Comparison of ENCODE assay signal across 15 cellular contexts in the genomic region with DNA sequence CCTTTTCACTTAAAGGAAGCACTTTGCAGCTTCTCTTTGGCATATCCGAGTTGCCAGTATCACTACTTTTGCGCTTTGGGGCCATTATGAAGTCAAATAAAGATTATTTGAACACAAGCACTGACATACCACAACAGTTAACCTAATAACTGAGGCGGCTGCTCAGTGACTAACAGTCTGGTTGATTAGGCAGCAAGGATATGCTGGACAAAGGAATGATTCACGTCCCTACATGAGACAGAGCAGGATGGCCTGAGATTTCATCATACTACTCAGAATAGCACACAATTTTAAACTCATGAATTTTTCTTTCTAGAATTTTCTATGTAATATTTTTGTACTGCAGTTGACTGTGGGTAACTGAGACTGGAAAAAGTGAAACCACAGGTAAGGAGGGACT. TPM values are rescaled to one million over a fixed set of nuclear protein-coding genes. Genes with fewer than 3 reads are reported as not detected.
DNase-seq lines count a peak whose midpoint lies in the region; ATAC-seq and TF ChIP-seq lines count a peak whose summit lies in the region.
"Had no signal": no experiment of that assay in that cellular context is flagged by ENCODE, and none has a peak within 500 bp of the region (broad histone marks: within the 10 kb centered on the region; RNA-seq: fewer than 3 reads in every experiment).

No MANE protein-coding gene starts in this region.

- H3K27me3 Mint-ChIP-seq in CD4-positive, alpha-beta T cell = peaks cover 12% of the 10 kb centered on the region

- DNase-seq in left cardiac atrium (peak; percentile 16), Right ventricle myocardium inferior (ENCODE audit: missing footprints) (no peak), SW480 (ENCODE audit: low spot score) (peak; percentile 83), fibroblast of the conjunctiva (ENCODE audit: low read depth) (peak; percentile 94), smooth muscle cell of the brain vasculature (ENCODE audit: low read depth, low spot score) (peak; percentile 36), NCI-H2227 (lab: John Stamatoyannopoulos, UW; ENCODE audit: unreplicated experiment) (no peak)
- DNase-seq in CD4-positive, alpha-beta T cell = no peak
- no peak for DNase-seq in stimulated activated CD4-positive, alpha-beta T cell treated with anti-CD3 and anti-CD28 coated beads, Interleukin-4, amount 100 ng/mL, for 24 hours
- DNase-seq: activated CD4-positive, alpha-beta T cell treated with anti-CD3 and anti-CD28 coated beads, Interleukin-2, amount 50 U/mL, for 1 hour; activated naive CD8-positive, alpha-beta T cell treated with anti-CD3 and anti-CD28 coated beads, Interleukin-2, amount 10 ng/mL, durations not matched to agents 7 days and 5 days; SJCRH30; small intestine had no signal

- no peak overlapping the region for H3K27ac Mint-ChIP-seq in CD4-positive, alpha-beta T cell
- H3K27ac Mint-ChIP-seq: activated naive CD8-positive, alpha-beta T cell treated with anti-CD3 and anti-CD28 coated beads, Interleukin-2, amount 10 ng/mL, durations not matched to agents 7 days and 5 days; B cell; memory B cell had no signal

- H3K4me1 Mint-ChIP-seq in CD4-positive, alpha-beta T cell (ENCODE audit: low read depth) = no peaks in the 10 kb centered on the region
- H3K4me1 Mint-ChIP-seq: activated naive CD8-positive, alpha-beta T cell treated with anti-CD3 and anti-CD28 coated beads, Interleukin-2, amount 10 ng/mL, durations not matched to agents 7 days and 5 days; B cell; memory B cell had no signal

- no peaks in the 10 kb centered on the region for H3K27me3 ChIP-seq in CD4-positive, alpha-beta T cell (ENCODE audit: control insufficient read depth, insufficient read depth, low read length)
- H3K27me3 ChIP-seq: esophagus muscularis mucosa, SJCRH30 had no signal

- no peaks in the 10 kb centered on the region for H3K36me3 Mint-ChIP-seq in CD4-positive, alpha-beta T cell (ENCODE audit: low read depth)
- H3K36me3 Mint-ChIP-seq: activated naive CD8-positive, alpha-beta T cell treated with anti-CD3 and anti-CD28 coated beads, Interleukin-2, amount 10 ng/mL, durations not matched to agents 7 days and 5 days; memory B cell had no signal

- no peaks in the 10 kb centered on the region for H3K9me3 ChIP-seq in CD4-positive, alpha-beta T cell (ENCODE audit: control insufficient read depth, low read length)
- H3K9me3 ChIP-seq: esophagus muscularis mucosa, SJCRH30 had no signal

- TF ChIP-seq CTCF in CD4-positive, alpha-beta T cell (IDR thresholded peaks at IDR 0.05) = no peak

- POLR2A ChIA-PET in CD4-positive, alpha-beta T cell (lab: Charles Lee) = no interaction called here

- no peak overlapping the region for H3K27ac ChIP-seq in CD4-positive, alpha-beta T cell (ENCODE audit: low read depth, low read length)
- H3K27ac ChIP-seq: esophagus muscularis mucosa, SJCRH30 had no signal

- CTCF ChIA-PET in CD4-positive, alpha-beta T cell (lab: Charles Lee) = no interaction called here

- intact Hi-C loops in left cardiac atrium (cut with DNase I) = no loop called here
- intact Hi-C loops in Right ventricle myocardium inferior (cut with DNase I) = no loop called here
- intact Hi-C loops in CD4-positive, alpha-beta T cell (cut with DNase I, micrococcal nuclease) = no loop called here

- H3K9me3 Mint-ChIP-seq in CD4-positive, alpha-beta T cell = no peaks in the 10 kb centered on the region
- H3K9me3 Mint-ChIP-seq: activated naive CD8-positive, alpha-beta T cell treated with anti-CD3 and anti-CD28 coated beads, Interleukin-2, amount 10 ng/mL, durations not matched to agents 7 days and 5 days; memory B cell had no signal

- ATAC-seq in left cardiac atrium (peak in 1 of 2 donors; percentile 97), Right ventricle myocardium inferior (no peak)
- no peak for ATAC-seq in CD4-positive, alpha-beta T cell (ENCODE audit: poor library complexity)

- H3K4me3 Mint-ChIP-seq in CD4-positive, alpha-beta T cell = no peak overlapping the region
- H3K4me3 Mint-ChIP-seq: activated naive CD8-positive, alpha-beta T cell treated with anti-CD3 and anti-CD28 coated beads, Interleukin-2, amount 10 ng/mL, durations not matched to agents 7 days and 5 days; B cell; memory B cell had no signal

RNA-seq across cellular contexts. Expression of a gene that starts 56.9 kb away (rescaled TPM):
- total RNA-seq in left cardiac atrium (under 1 TPM; 0.16 to 0.47 TPM), Right ventricle myocardium inferior (0.14 TPM)
- under 1 TPM; 0.14 to 0.16 TPM for total RNA-seq in CD4-positive, alpha-beta T cell
- total RNA-seq: esophagus muscularis mucosa had no signal

Comparison
In these comparisons a context has a peak if more than half of its experiments do, and no peak if none do; other contexts are left out.
1. DNase-seq: peak in left cardiac atrium (single experiment), SW480 (single experiment), fibroblast of the conjunctiva (single experiment) and smooth muscle cell of the brain vasculature (single experiment); none in Right ventricle myocardium inferior (single experiment), NCI-H2227 (single experiment), CD4-positive, alpha-beta T cell (0 of 10) and stimulated activated CD4-positive, alpha-beta T cell treated with anti-CD3 and anti-CD28 coated beads, Interleukin-4, amount 100 ng/mL, for 24 hours (single experiment).